ENCODE assay signal across 10 cellular contexts in genomic region chr16:66741971-66742396, GRCh38. TPM values are rescaled to one million over a fixed set of nuclear protein-coding genes. Genes with fewer than 3 reads are reported as not detected.
DNase-seq lines count a peak whose midpoint lies in the region; ATAC-seq and TF ChIP-seq lines count a peak whose summit lies in the region.
"Had no signal": no experiment of that assay in that cellular context is flagged by ENCODE, and none has a peak within 500 bp of the region (broad histone marks: within the 10 kb centered on the region; RNA-seq: fewer than 3 reads in every experiment).

No MANE protein-coding gene starts in this region.

- no TSS peak for BruUV-seq in HCT116 (replicated peaks; lab: Mats Ljungman, UMichigan)

- H3F3A ChIP-seq in smooth muscle cell (ENCODE audit: low read depth): peaks cover 15% of the 10 kb centered on the region

- TF ChIP-seq RAD21 in HCT116 (IDR thresholded peaks at IDR 0.05; ENCODE audit: low read depth): no peak

- no peak for TF ChIP-seq POLR2A in HCT116 (IDR thresholded peaks at IDR 0.05; ENCODE audit: borderline replicate concordance, extremely low read depth, insufficient read depth, insufficient read length)

- ATAC-seq in HCT116 (no peak), left lung (no peak)

- POLR2A ChIA-PET in HCT116 (lab: Charles Lee): interaction anchor here (0.7 kb wide), 1 partner anchor 35 kb away, joined by 3 read pairs; no protein-coding TSS in a partner anchor

- no peaks in the 10 kb centered on the region for H3K9me3 ChIP-seq in HCT116 (ENCODE audit: control insufficient read depth in 1 of 2, insufficient read depth in 1 of 2, low read depth in 1 of 2, low read length in 2 of 2)
- no peaks in the 10 kb centered on the region for H3K9me3 ChIP-seq in left lung
- H3K9me3 ChIP-seq in smooth muscle cell (replicated peaks; ENCODE audit: low read depth): no peaks in the 10 kb centered on the region

- H4K20me1 ChIP-seq in HCT116 (ENCODE audit: insufficient read depth) (peaks cover 5% of the 10 kb centered on the region), smooth muscle cell (ENCODE audit: low read depth) (peaks cover 100% of the 10 kb centered on the region)

- H3K36me3 ChIP-seq in HCT116 (ENCODE audit: control insufficient read depth in 1 of 2, insufficient read depth in 2 of 2, low read length in 2 of 2): peaks cover 32% of the 10 kb centered on the region in 2 experiments; a peak in 3 of 4 replicates
- H3K36me3 ChIP-seq in left lung: peaks cover 0 to 90% of the 10 kb centered on the region in 2 donors
- peaks cover 7% of the 10 kb centered on the region for H3K36me3 ChIP-seq in smooth muscle cell (ENCODE audit: low read depth)

- H3K4me3 ChIP-seq in HCT116 (replicated peaks in 1 of 2; ENCODE audit: low read depth in 1 of 2, low read length in 2 of 2) (no peak overlapping the region), left lung (no peak overlapping the region), smooth muscle cell (no peak overlapping the region)

- CTCF ChIA-PET in HCT116 (lab: Charles Lee): interaction anchor here (0.7 to 3.2 kb wide), 7 partner anchors 10 to 335 kb away, joined by 4 to 22 read pairs (median 14); partner anchors contain the start of gene DYNC1LI2

- H3K27me3 ChIP-seq in HCT116 (ENCODE audit: insufficient read depth, low read length) (no peaks in the 10 kb centered on the region), left lung (no peaks in the 10 kb centered on the region), smooth muscle cell (ENCODE audit: low read depth) (no peaks in the 10 kb centered on the region)

- H2AFZ ChIP-seq in HCT116 (ENCODE audit: low read depth, low read length, poor library complexity, severe bottlenecking): no peak overlapping the region
- H2AFZ ChIP-seq in smooth muscle cell (ENCODE audit: low read depth): no peak overlapping the region

- H3K79me2 ChIP-seq in HCT116 (ENCODE audit: insufficient read depth, low read length) (peaks cover 84% of the 10 kb centered on the region), smooth muscle cell (ENCODE audit: low read depth) (peaks cover 81% of the 10 kb centered on the region)

- H3K9ac ChIP-seq in HCT116 (ENCODE audit: low read length) (no peak overlapping the region), smooth muscle cell (ENCODE audit: low read depth) (peak overlapping the region; percentile 2)

- DNase-seq in HCT116 (ENCODE audit: low read depth, low spot score) (no peak), caudate nucleus (lab: John Stamatoyannopoulos, UW) (no peak), left lung (no peak), smooth muscle cell (lab: John Stamatoyannopoulos, UW; ENCODE audit: unreplicated experiment) (no peak), NCI-H2171 (lab: John Stamatoyannopoulos, UW) (no peak), AG08396 (ENCODE audit: low spot score) (no peak)
- DNase-seq in stimulated activated naive CD4-positive, alpha-beta T cell treated with Interleukin-2 at 50 U/mL for 16 hours (lab: John Stamatoyannopoulos, UW): no peak
- DNase-seq in stimulated activated CD4-positive, alpha-beta T cell treated with anti-CD3 and anti-CD28 coated beads, Interleukin-1b, Interleukin-23, amount 100 ng/mL, for 48 hours: no peak
- DNase-seq: immature natural killer cell, NCI-H345 had no signal

- peaks cover 25 to 28% of the 10 kb centered on the region in 2 experiments for H3K4me1 ChIP-seq in HCT116 (ENCODE audit: control insufficient read depth in 1 of 2, insufficient read depth in 2 of 2, low read length in 2 of 2)
- H3K4me1 ChIP-seq in left lung: peaks cover 28 to 60% of the 10 kb centered on the region in 2 donors
- no peaks in the 10 kb centered on the region for H3K4me1 ChIP-seq in smooth muscle cell (ENCODE audit: low read depth)

- WGBS in smooth muscle cell (ENCODE audit: low lambda C conversion rate): 43% methylated on average over 3 of the region's 3 CpGs

- H3K27ac ChIP-seq in HCT116 (ENCODE audit: low read depth, low read length): peak overlapping the region; percentile 34; the same call in 1 of the 2 replicates
- H3K27ac ChIP-seq in caudate nucleus (ENCODE audit: low read depth, low read length): peak overlapping the region; percentile 97
- H3K27ac ChIP-seq in left lung: peak overlapping the region; percentile 77 to 83
- peak overlapping the region; percentile 73 for H3K27ac ChIP-seq in smooth muscle cell (ENCODE audit: low read depth)

- no peaks in the 10 kb centered on the region for H3K9me2 ChIP-seq in HCT116 (ENCODE audit: insufficient read depth)

- TF ChIP-seq CTCF in HCT116 (IDR thresholded peaks at IDR 0.05 in 2 of 3, conservative IDR thresholded peaks at IDR 0.05 in 1 of 3; ENCODE audit: borderline replicate concordance in 1 of 3, insufficient read depth in 1 of 3, low read depth in 2 of 3, low read length in 2 of 3): no peak
- no peak for TF ChIP-seq CTCF in left lung (IDR thresholded peaks at IDR 0.05)
- TF ChIP-seq CTCF in smooth muscle cell (IDR thresholded peaks at IDR 0.05; ENCODE audit: borderline replicate concordance, insufficient read depth, poor library complexity, severe bottlenecking): no peak

- RAD21 ChIA-PET in HCT116 (lab: Charles Lee; ENCODE audit: low non-redundant PET in 1 of 2, low total read pairs in 2 of 2, uncharacterized antibody in 2 of 2, unreplicated experiment in 2 of 2): no interaction called here

- H3K4me2 ChIP-seq in HCT116 (ENCODE audit: low read length): peak overlapping the region; percentile 6; the same call in 1 of the 2 replicates
- peak overlapping the region; percentile 1 for H3K4me2 ChIP-seq in smooth muscle cell

- intact Hi-C loops in HCT116 (cut with micrococcal nuclease): loop anchor here (5.0 kb wide), 2 partner anchors 125 to 335 kb away; no protein-coding TSS in a partner anchor
- intact Hi-C loops in left lung (cut with DNase I): no loop called here

TF ChIP-seq in HCT116, 20 proteins besides CTCF, POLR2A, EP300 and RAD21:
- TF ChIP-seq ATF3 (IDR thresholded peaks at IDR 0.05) (no peak), JUND (IDR thresholded peaks at IDR 0.05) (no peak), FOSL1 (IDR thresholded peaks at IDR 0.05; ENCODE audit: low read depth) (no peak), ZNF274 (IDR thresholded peaks at IDR 0.05; ENCODE audit: low read depth, low read length) (no peak), SRF (IDR thresholded peaks at IDR 0.05; ENCODE audit: low read depth) (no peak), REST (IDR thresholded peaks at IDR 0.05; ENCODE audit: low read depth) (no peak)
TF ChIP-seq in HCT116: peak in this region for 0.

RNA-seq across cellular contexts. Expression of gene DYNC1LI2, which starts 9.4 kb away (rescaled TPM):
- total RNA-seq in HCT116 (2021; ENCODE audit: unreplicated experiment) (92.8 TPM), left lung (100 to 1,000 TPM; 118 to 141 TPM), smooth muscle cell (74.1 and 101 TPM in 2 replicates)
- 33.8 and 38.5 TPM in 2 replicates for polyA plus RNA-seq in HCT116 (2012)
- 90.8 and 134 TPM in 2 replicates for polyA plus RNA-seq in smooth muscle cell

RNA-seq across cellular contexts. Expression of gene CMTM4, which starts 45.4 kb away (rescaled TPM):
- total RNA-seq in HCT116 (2021; ENCODE audit: unreplicated experiment) (77.8 TPM), left lung (10 to 100 TPM; 64.0 to 72.3 TPM), smooth muscle cell (25.2 and 27.0 TPM in 2 replicates)
- 35.7 and 42.5 TPM in 2 replicates for polyA plus RNA-seq in HCT116 (2012)
- polyA plus RNA-seq in smooth muscle cell: 7.2 and 9.2 TPM in 2 replicates

RNA-seq across cellular contexts. Expression of gene TERB1, which starts 59.4 kb away (rescaled TPM):
- total RNA-seq in HCT116 (2021; ENCODE audit: unreplicated experiment): not detected
- polyA plus RNA-seq in HCT116 (2012): 0.03 TPM in 1 of 2 replicates, not detected in the other
- total RNA-seq in left lung: not detected
- not detected in 2 replicates for total RNA-seq in smooth muscle cell
- polyA plus RNA-seq in smooth muscle cell: not detected in 2 replicates

Comparison
In these comparisons a context has a peak if more than half of its experiments do, and no peak if none do; other contexts are left out.
1. H3K27ac ChIP-seq: peak in every context shown above with its lines; median percentile 97 in caudate nucleus; 80 in left lung; 73 in smooth muscle cell; 34 in HCT116.